ENCODE assay signal across 1 cellular context in the genomic region with DNA sequence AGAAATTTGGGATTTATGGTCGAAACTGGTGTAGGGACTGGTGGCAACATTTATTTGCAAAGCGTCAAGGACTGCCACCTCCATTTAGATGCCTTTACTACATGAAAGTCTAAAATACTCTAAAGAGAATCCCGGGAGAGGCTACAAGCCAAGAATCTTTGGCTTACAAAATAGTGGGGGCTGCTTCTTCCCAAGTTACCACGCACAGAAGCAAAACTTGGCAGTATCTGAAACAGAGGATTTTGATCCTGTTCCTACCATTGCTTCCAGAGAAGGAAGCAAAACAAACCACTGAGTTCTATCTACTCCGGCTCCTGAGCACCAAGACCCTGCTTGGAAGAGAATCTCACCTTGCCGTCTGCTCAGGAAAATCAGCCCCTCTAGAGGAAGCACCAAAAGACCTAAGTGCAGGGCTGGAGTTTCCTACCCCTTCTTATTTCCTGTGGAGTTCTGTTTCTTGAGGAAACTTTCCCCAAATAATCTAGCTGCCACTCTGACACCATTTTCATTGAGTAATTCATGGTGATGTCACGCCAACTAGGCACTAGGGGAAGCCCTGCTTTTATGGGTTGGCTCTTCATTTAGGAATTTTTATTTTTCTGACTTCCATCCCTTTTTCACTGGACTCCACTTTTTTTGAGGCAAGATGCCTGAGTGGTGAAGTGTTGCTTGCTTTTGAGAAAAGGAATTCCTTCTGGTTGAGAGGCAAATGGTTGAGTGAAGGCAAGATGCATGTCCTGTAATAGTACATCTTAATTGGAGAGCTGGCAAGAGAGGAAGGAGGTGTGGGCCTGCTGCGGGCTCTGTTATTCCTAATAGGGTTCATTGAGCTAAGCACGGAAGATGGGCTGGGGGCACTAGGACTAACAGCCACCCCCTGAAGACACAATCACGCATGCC.
A peak's percentile ranks its signal among the peaks of the same experiment; 100 is the strongest.
TF ChIP-seq lines count a peak whose summit lies in the region.

No MANE protein-coding gene starts in this region.

TF ChIP-seq in HEK293, 187 proteins besides CTCF, POLR2A, EP300 and RAD21 (continued from another document):
- TF ChIP-seq, protein P1, sequence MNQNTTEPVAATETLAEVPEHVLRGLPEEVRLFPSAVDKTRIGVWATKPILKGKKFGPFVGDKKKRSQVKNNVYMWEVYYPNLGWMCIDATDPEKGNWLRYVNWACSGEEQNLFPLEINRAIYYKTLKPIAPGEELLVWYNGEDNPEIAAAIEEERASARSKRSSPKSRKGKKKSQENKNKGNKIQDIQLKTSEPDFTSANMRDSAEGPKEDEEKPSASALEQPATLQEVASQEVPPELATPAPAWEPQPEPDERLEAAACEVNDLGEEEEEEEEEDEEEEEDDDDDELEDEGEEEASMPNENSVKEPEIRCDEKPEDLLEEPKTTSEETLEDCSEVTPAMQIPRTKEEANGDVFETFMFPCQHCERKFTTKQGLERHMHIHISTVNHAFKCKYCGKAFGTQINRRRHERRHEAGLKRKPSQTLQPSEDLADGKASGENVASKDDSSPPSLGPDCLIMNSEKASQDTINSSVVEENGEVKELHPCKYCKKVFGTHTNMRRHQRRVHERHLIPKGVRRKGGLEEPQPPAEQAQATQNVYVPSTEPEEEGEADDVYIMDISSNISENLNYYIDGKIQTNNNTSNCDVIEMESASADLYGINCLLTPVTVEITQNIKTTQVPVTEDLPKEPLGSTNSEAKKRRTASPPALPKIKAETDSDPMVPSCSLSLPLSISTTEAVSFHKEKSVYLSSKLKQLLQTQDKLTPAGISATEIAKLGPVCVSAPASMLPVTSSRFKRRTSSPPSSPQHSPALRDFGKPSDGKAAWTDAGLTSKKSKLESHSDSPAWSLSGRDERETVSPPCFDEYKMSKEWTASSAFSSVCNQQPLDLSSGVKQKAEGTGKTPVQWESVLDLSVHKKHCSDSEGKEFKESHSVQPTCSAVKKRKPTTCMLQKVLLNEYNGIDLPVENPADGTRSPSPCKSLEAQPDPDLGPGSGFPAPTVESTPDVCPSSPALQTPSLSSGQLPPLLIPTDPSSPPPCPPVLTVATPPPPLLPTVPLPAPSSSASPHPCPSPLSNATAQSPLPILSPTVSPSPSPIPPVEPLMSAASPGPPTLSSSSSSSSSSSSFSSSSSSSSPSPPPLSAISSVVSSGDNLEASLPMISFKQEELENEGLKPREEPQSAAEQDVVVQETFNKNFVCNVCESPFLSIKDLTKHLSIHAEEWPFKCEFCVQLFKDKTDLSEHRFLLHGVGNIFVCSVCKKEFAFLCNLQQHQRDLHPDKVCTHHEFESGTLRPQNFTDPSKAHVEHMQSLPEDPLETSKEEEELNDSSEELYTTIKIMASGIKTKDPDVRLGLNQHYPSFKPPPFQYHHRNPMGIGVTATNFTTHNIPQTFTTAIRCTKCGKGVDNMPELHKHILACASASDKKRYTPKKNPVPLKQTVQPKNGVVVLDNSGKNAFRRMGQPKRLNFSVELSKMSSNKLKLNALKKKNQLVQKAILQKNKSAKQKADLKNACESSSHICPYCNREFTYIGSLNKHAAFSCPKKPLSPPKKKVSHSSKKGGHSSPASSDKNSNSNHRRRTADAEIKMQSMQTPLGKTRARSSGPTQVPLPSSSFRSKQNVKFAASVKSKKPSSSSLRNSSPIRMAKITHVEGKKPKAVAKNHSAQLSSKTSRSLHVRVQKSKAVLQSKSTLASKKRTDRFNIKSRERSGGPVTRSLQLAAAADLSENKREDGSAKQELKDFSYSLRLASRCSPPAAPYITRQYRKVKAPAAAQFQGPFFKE (tag by site-specific recombination; IDR thresholded peaks at IDR 0.05; ENCODE audit: borderline replicate concordance) = no peak
- TF ChIP-seq ATF2 (tag by site-specific recombination; IDR thresholded peaks at IDR 0.05; ENCODE audit: low read depth) (0 out of 2 replicates have a peak, but pooled peaks have one; percentile 31), ZBTB21 (tag by site-specific recombination; IDR thresholded peaks at IDR 0.05) (peak; percentile 60), SALL2 (tag by site-specific recombination; IDR thresholded peaks at IDR 0.05; ENCODE audit: borderline replicate concordance) (no peak), PBX3 (CRISPR knock-in tag; IDR thresholded peaks at IDR 0.05) (no peak), ZNF843 (tag by site-specific recombination; IDR thresholded peaks at IDR 0.05) (no peak)
